Comparison of ENCODE assay signal across 8 cellular contexts in genomic region chr19:55625004-55625326, GRCh38. TPM values are rescaled to one million over a fixed set of nuclear protein-coding genes. Genes with fewer than 3 reads are reported as not detected.
DNase-seq lines count a peak whose midpoint lies in the region; ATAC-seq, FAIRE-seq and TF ChIP-seq lines count a peak whose summit lies in the region.

No MANE protein-coding gene starts in this region.

- in situ Hi-C loops in GM12878 (cut with MboI) = loop anchor here (5.0 kb wide), 1 partner anchor 483 kb away; no protein-coding TSS in a partner anchor

- no peaks in the 10 kb centered on the region for H4K20me1 ChIP-seq in GM12878 (ENCODE audit: control insufficient read depth, insufficient read depth)

- TF ChIP-seq RAD21 in GM12878 (IDR thresholded peaks at IDR 0.05; ENCODE audit: insufficient read depth, low read depth, low read length) = no peak

- no peaks in the 10 kb centered on the region; the same call in 2 of the 3 replicates for H3K9me3 ChIP-seq in GM12878 (replicated peaks; ENCODE audit: control insufficient read depth, insufficient read depth, low read length)
- no peaks in the 10 kb centered on the region for H3K9me3 ChIP-seq in lung (ENCODE audit: control insufficient read depth in 2 of 2, insufficient read depth in 1 of 2, low read length in 1 of 2)
- no peaks in the 10 kb centered on the region for H3K9me3 ChIP-seq in upper lobe of left lung

- H3K27ac ChIP-seq in GM12878 (ENCODE audit: control insufficient read depth, insufficient read depth) (no peak overlapping the region), lung (ENCODE audit: low read depth in 1 of 2, low read length in 1 of 2) (peak overlapping the region in 1 of 2 donors; percentile 45), upper lobe of left lung (peak overlapping the region in 3 of 4 donors; percentile 96 to 98 (median 97))

- peak overlapping the region; percentile 94 for H3K4me2 ChIP-seq in GM12878 (ENCODE audit: control insufficient read depth, insufficient read depth)

- ATAC-seq in GM12878 (no peak), lung (ENCODE audit: insufficient read depth, low FRiP score) (no peak), upper lobe of left lung (ENCODE audit: low FRiP score in 2 of 2) (no peak), GM18861 (IDR thresholded peaks at IDR 0.05; ENCODE audit: unreplicated experiment) (no peak)

- POLR2A ChIA-PET in GM12878 (lab: Charles Lee) = interaction anchor here (0.6 to 2.8 kb wide), 13 partner anchors 8 to 724 kb away, joined by 3 to 21 read pairs (median 4); partner anchors contain the start of genes FIZ1, KMT5C, U2AF2 and UBE2S

- SMC1A ChIA-PET in GM12878 (lab: Charles Lee; ENCODE audit: uncharacterized antibody, unreplicated experiment) = interaction anchor here (1.0 to 2.0 kb wide), 3 partner anchors 19 to 158 kb away, joined by 3 to 8 read pairs (median 5); partner anchors contain the start of genes U2AF2 and ZNF865

- no peaks in the 10 kb centered on the region for H3K79me2 ChIP-seq in GM12878 (ENCODE audit: control insufficient read depth, insufficient read depth, low read length)

- no TSS peak for BruUV-seq in GM12878 (replicated peaks; lab: Mats Ljungman, UMichigan)

- CTCF ChIA-PET in GM12878 (lab: Yijun Ruan, JAX) = interaction anchor here (0.6 to 7.9 kb wide), 11 partner anchors 9 to 1053 kb away, joined by 3 to 76 read pairs (median 7); partner anchors contain the start of genes FIZ1, U2AF2 and ZNF865

- H3K9me3 Mint-ChIP-seq in activated naive CD4-positive, alpha-beta T cell treated with anti-CD3 and anti-CD28 coated beads, Interleukin-2, amount 50 U/mL, for 24 hours = no peaks in the 10 kb centered on the region

- no peak for TF ChIP-seq POLR2A in GM12878 (IDR thresholded peaks at IDR 0.05; ENCODE audit: low read depth, low read length)
- no peak for TF ChIP-seq POLR2A in upper lobe of left lung (IDR thresholded peaks at IDR 0.05)

- H3K27me3 Mint-ChIP-seq in activated naive CD4-positive, alpha-beta T cell treated with anti-CD3 and anti-CD28 coated beads, Interleukin-2, amount 50 U/mL, for 24 hours = no peaks in the 10 kb centered on the region

- H3K27me3 ChIP-seq in GM12878 (replicated peaks in 1 of 2; ENCODE audit: control insufficient read depth in 2 of 2, insufficient read depth in 2 of 2, low read length in 1 of 2) (no peaks in the 10 kb centered on the region), lung (ENCODE audit: control insufficient read depth, insufficient read depth) (no peaks in the 10 kb centered on the region), upper lobe of left lung (no peaks in the 10 kb centered on the region)

- H3K4me1 Mint-ChIP-seq in activated naive CD4-positive, alpha-beta T cell treated with anti-CD3 and anti-CD28 coated beads, Interleukin-2, amount 50 U/mL, for 24 hours = peaks cover 46% of the 10 kb centered on the region

- H3K4me3 Mint-ChIP-seq in activated naive CD4-positive, alpha-beta T cell treated with anti-CD3 and anti-CD28 coated beads, Interleukin-2, amount 50 U/mL, for 24 hours = peak overlapping the region; percentile 89

- H3K9ac ChIP-seq in GM12878 (ENCODE audit: control insufficient read depth, insufficient read depth, low read length) = no peak overlapping the region

- no peak for FAIRE-seq in GM12878 (lab: Jason Lieb, UNC)

- no peak for TF ChIP-seq EP300 in GM12878 (IDR thresholded peaks at IDR 0.05; ENCODE audit: borderline replicate concordance in 1 of 2, control insufficient read depth in 1 of 2, low read depth in 2 of 2, low read length in 2 of 2)
- TF ChIP-seq EP300 in upper lobe of left lung (IDR thresholded peaks at IDR 0.05) = no peak

- TF ChIP-seq CTCF in GM12878 (IDR thresholded peaks at IDR 0.05 in 2 of 3, conservative IDR thresholded peaks at IDR 0.05 in 1 of 3; ENCODE audit: control insufficient read depth in 2 of 3, extremely low read depth in 1 of 3, insufficient read depth in 1 of 3, low read depth in 3 of 3, low read length in 3 of 3) (no peak), lung (IDR thresholded peaks at IDR 0.05; ENCODE audit: control extremely low read depth, extremely low read depth) (no peak), upper lobe of left lung (IDR thresholded peaks at IDR 0.05) (no peak)

- RAD21 ChIA-PET in GM12878 (lab: Charles Lee; ENCODE audit: unreplicated experiment) = interaction anchor here (0.7 to 2.9 kb wide), 8 partner anchors 9 to 286 kb away, joined by 3 to 29 read pairs (median 6); partner anchors contain the start of genes FIZ1, KMT5C, ZNF524 and ZNF865

- 12% methylated on average over 11 of the region's 11 CpGs for WGBS in GM12878 (ENCODE audit: insufficient coverage, insufficient replicate concordance, low lambda C conversion rate, missing lambda C conversion rate)
- 43 to 49% methylated on average over 11 of the region's 11 CpGs for WGBS in lung, 2 donors
- 44 to 48% methylated on average over 11 of the region's 11 CpGs for WGBS in upper lobe of left lung, 2 donors

- intact Hi-C loops in GM12878 (cut with micrococcal nuclease; ENCODE audit: unreplicated experiment) = no loop called here

- H2AFZ ChIP-seq in GM12878 (ENCODE audit: control insufficient read depth, low read depth, low read length) = peak overlapping the region; percentile 84

- no peaks in the 10 kb centered on the region for H3K36me3 ChIP-seq in GM12878 (ENCODE audit: control insufficient read depth in 2 of 2, insufficient read depth in 2 of 2, low read length in 1 of 2)
- H3K36me3 ChIP-seq in lung (ENCODE audit: control insufficient read depth in 2 of 2, insufficient read depth in 2 of 2, low read length in 2 of 2) = peaks cover 3 to 19% of the 10 kb centered on the region in 2 donors
- peaks cover 0 to 19% (median 7%) of the 10 kb centered on the region in 4 donors for H3K36me3 ChIP-seq in upper lobe of left lung

- H3K4me3 ChIP-seq in GM12878 (peak overlapping the region; percentile 72; the same call in 1 of the 2 replicates), lung (peak overlapping the region; percentile 44), upper lobe of left lung (peak overlapping the region in 3 of 4 donors; percentile 47 to 58 (median 54))

- H3K27ac Mint-ChIP-seq in activated naive CD4-positive, alpha-beta T cell treated with anti-CD3 and anti-CD28 coated beads, Interleukin-2, amount 50 U/mL, for 24 hours = peak overlapping the region; percentile 98

- H3K4me1 ChIP-seq in GM12878 (ENCODE audit: control insufficient read depth, insufficient read depth, low read length) (peaks cover 9% of the 10 kb centered on the region; the same call in 1 of the 2 replicates), lung (ENCODE audit: control insufficient read depth in 2 of 2, insufficient read depth in 2 of 2, low read length in 2 of 2) (peaks cover 3 to 5% of the 10 kb centered on the region in 2 donors), upper lobe of left lung (peaks cover 13 to 31% (median 19%) of the 10 kb centered on the region in 4 donors)

- peaks cover 2% of the 10 kb centered on the region for H3K36me3 Mint-ChIP-seq in activated naive CD4-positive, alpha-beta T cell treated with anti-CD3 and anti-CD28 coated beads, Interleukin-2, amount 50 U/mL, for 24 hours

- DNase-seq in activated naive CD4-positive, alpha-beta T cell treated with Interleukin-2 at 50 U/mL for 16 hours = no peak
- DNase-seq in GM12878 (ENCODE audit: low read depth, low spot score) (no peak), lung (ENCODE audit: low spot score) (no peak), upper lobe of left lung (no peak), NCI-H187 (lab: John Stamatoyannopoulos, UW) (no peak), AG08395 (ENCODE audit: low spot score) (no peak)

RNA-seq across cellular contexts. Expression of gene ZNF784, which starts 0.6 kb away (rescaled TPM):
- 3.6 and 5.3 TPM in 2 replicates for total RNA-seq in GM12878 (2013; cell fraction: nucleolus; rRNA removed)
- 2.8 and 3.5 TPM in 2 replicates for total RNA-seq in GM12878 (2014; rRNA removed)
- 1.8 and 2.2 TPM in 2 replicates for total RNA-seq in GM12878 (2014; rRNA removed; fragmentation: Illumina TruSeq; extraction: Trizol)
- total RNA-seq in GM12878 (2021) = 5.2 and 5.3 TPM in 2 replicates
- polyA plus RNA-seq in GM12878 (2011; ENCODE audit: low read depth) = 3.2 TPM
- 0.68 and 1.2 TPM in 2 replicates for polyA plus RNA-seq in GM12878 (2011; rRNA removed)
- polyA plus RNA-seq in GM12878 (2011; cell fraction: cytosol; rRNA removed) = 1.2 and 1.4 TPM in 2 replicates
- 7.1 and 7.5 TPM in 2 replicates for polyA plus RNA-seq in GM12878 (2011; cell fraction: nucleus; rRNA removed)
- 4.8 and 6.3 TPM in 2 replicates for polyA plus RNA-seq in GM12878 (2012)
- polyA plus RNA-seq in GM12878 (2014; fragmentation: Illumina TruSeq; extraction: Trizol) = 2.8 and 3.1 TPM in 2 replicates
- polyA plus RNA-seq in GM12878 (2014; fragmentation: Nextera tagmentation; extraction: Ambion mirVana) = under 1 TPM; 0.10 to 0.97 TPM
- polyA plus RNA-seq in GM12878 (2014; rRNA removed) = 3.5 and 4.4 TPM in 2 replicates
- 1 to 10 TPM; 1.1 to 1.4 TPM for polyA plus RNA-seq in GM12878 (2016; fragmentation: Nextera tagmentation; extraction: Ambion mirVana)
- polyA minus RNA-seq in GM12878 (2011; rRNA and poly(A)+ RNA removed) = 1.0 and 1.4 TPM in 2 replicates
- polyA minus RNA-seq in GM12878 (2011; cell fraction: cytosol; rRNA and poly(A)+ RNA removed) = 0.80 and 1.1 TPM in 2 replicates
- polyA minus RNA-seq in GM12878 (2011; cell fraction: nucleus; rRNA and poly(A)+ RNA removed) = 1.1 and 1.9 TPM in 2 replicates
- total RNA-seq in lung = 1 to 10 TPM; 6.3 to 9.4 TPM
- 1 to 10 TPM; 6.5 to 7.2 TPM for polyA plus RNA-seq in lung
- 10 to 100 TPM in 2 of 6 donors, 1 to 10 TPM in 4; 6.8 to 14.7 (median 8.6) TPM for total RNA-seq in upper lobe of left lung

RNA-seq across cellular contexts. Expression of gene ZNF580, which starts 15.8 kb away (rescaled TPM):
- 16.2 and 23.0 TPM in 2 replicates for total RNA-seq in GM12878 (2013; cell fraction: nucleolus; rRNA removed)
- total RNA-seq in GM12878 (2014; rRNA removed) = 9.4 and 12.2 TPM in 2 replicates
- total RNA-seq in GM12878 (2014; rRNA removed; fragmentation: Illumina TruSeq; extraction: Trizol) = 4.7 and 5.7 TPM in 2 replicates
- total RNA-seq in GM12878 (2021) = 31.8 and 34.2 TPM in 2 replicates
- polyA plus RNA-seq in GM12878 (2011; ENCODE audit: low read depth) = 12.4 TPM
- 5.5 and 7.9 TPM in 2 replicates for polyA plus RNA-seq in GM12878 (2011; rRNA removed)
- polyA plus RNA-seq in GM12878 (2011; cell fraction: cytosol; rRNA removed) = 9.7 and 13.8 TPM in 2 replicates
- polyA plus RNA-seq in GM12878 (2011; cell fraction: nucleus; rRNA removed) = 50.7 and 83.1 TPM in 2 replicates
- 33.1 and 35.3 TPM in 2 replicates for polyA plus RNA-seq in GM12878 (2012)
- polyA plus RNA-seq in GM12878 (2014; fragmentation: Illumina TruSeq; extraction: Trizol) = 5.3 and 7.4 TPM in 2 replicates
- 1 to 10 TPM; 2.3 to 7.4 TPM for polyA plus RNA-seq in GM12878 (2014; fragmentation: Nextera tagmentation; extraction: Ambion mirVana)
- polyA plus RNA-seq in GM12878 (2014; rRNA removed) = 27.1 and 30.2 TPM in 2 replicates
- 10 to 100 TPM; 24.7 to 25.3 TPM for polyA plus RNA-seq in GM12878 (2016; fragmentation: Nextera tagmentation; extraction: Ambion mirVana)
- 3.4 and 7.0 TPM in 2 replicates for polyA minus RNA-seq in GM12878 (2011; rRNA and poly(A)+ RNA removed)
- 5.5 and 8.0 TPM in 2 replicates for polyA minus RNA-seq in GM12878 (2011; cell fraction: cytosol; rRNA and poly(A)+ RNA removed)
- 8.2 and 17.3 TPM in 2 replicates for polyA minus RNA-seq in GM12878 (2011; cell fraction: nucleus; rRNA and poly(A)+ RNA removed)
- 10 to 100 TPM; 11.1 to 41.3 TPM for total RNA-seq in lung
- polyA plus RNA-seq in lung = 10 to 100 TPM; 22.3 to 39.3 TPM
- total RNA-seq in upper lobe of left lung = 10 to 100 TPM; 28.1 to 84.1 (median 38.0) TPM

RNA-seq across cellular contexts. Expression of gene ZNF581, which starts 18.5 kb away (rescaled TPM):
- total RNA-seq in GM12878 (2013; cell fraction: nucleolus; rRNA removed) = 5.3 and 7.2 TPM in 2 replicates
- total RNA-seq in GM12878 (2014; rRNA removed) (22.1 and 25.4 TPM in 2 replicates), GM12878 (2014; rRNA removed; fragmentation: Illumina TruSeq; extraction: Trizol) (14.0 and 14.1 TPM in 2 replicates), GM12878 (2021) (44.9 and 45.4 TPM in 2 replicates), lung (10 to 100 TPM; 15.7 to 18.1 TPM), upper lobe of left lung (10 to 100 TPM; 15.6 to 38.8 (median 21.9) TPM)
- polyA plus RNA-seq in GM12878 (2011; ENCODE audit: low read depth) = 31.2 TPM
- polyA plus RNA-seq in GM12878 (2011; rRNA removed) (13.5 and 19.1 TPM in 2 replicates), GM12878 (2014; fragmentation: Illumina TruSeq; extraction: Trizol) (7.8 and 13.2 TPM in 2 replicates), GM12878 (2014; fragmentation: Nextera tagmentation; extraction: Ambion mirVana) (10 to 100 TPM in 1 of 2 experiments, 1 to 10 TPM in 1; 4.7 to 18.1 TPM), GM12878 (2014; rRNA removed) (39.6 and 45.3 TPM in 2 replicates), GM12878 (2016; fragmentation: Nextera tagmentation; extraction: Ambion mirVana) (10 to 100 TPM; 29.1 to 37.0 TPM), lung (10 to 100 TPM; 15.0 to 15.5 TPM)
- 27.8 and 34.4 TPM in 2 replicates for polyA plus RNA-seq in GM12878 (2011; cell fraction: cytosol; rRNA removed)
- polyA plus RNA-seq in GM12878 (2011; cell fraction: nucleus; rRNA removed) = 21.8 and 24.9 TPM in 2 replicates
- polyA plus RNA-seq in GM12878 (2012) = 43.7 and 58.1 TPM in 2 replicates
- polyA minus RNA-seq in GM12878 (2011; rRNA and poly(A)+ RNA removed) = 15.2 and 28.9 TPM in 2 replicates
- 11.5 and 15.8 TPM in 2 replicates for polyA minus RNA-seq in GM12878 (2011; cell fraction: cytosol; rRNA and poly(A)+ RNA removed)
- 6.0 and 9.0 TPM in 2 replicates for polyA minus RNA-seq in GM12878 (2011; cell fraction: nucleus; rRNA and poly(A)+ RNA removed)

RNA-seq across cellular contexts. Expression of gene ZNF865, which starts 19.5 kb away (rescaled TPM):
- 9.9 and 10.4 TPM in 2 replicates for total RNA-seq in GM12878 (2013; cell fraction: nucleolus; rRNA removed)
- 0.96 and 1.1 TPM in 2 replicates for total RNA-seq in GM12878 (2014; rRNA removed)
- 0.78 and 0.85 TPM in 2 replicates for total RNA-seq in GM12878 (2014; rRNA removed; fragmentation: Illumina TruSeq; extraction: Trizol)
- total RNA-seq in GM12878 (2021) = 17.8 and 18.3 TPM in 2 replicates
- 0.83 TPM for polyA plus RNA-seq in GM12878 (2011; ENCODE audit: low read depth)
- polyA plus RNA-seq in GM12878 (2011; rRNA removed) = 0.49 and 1.5 TPM in 2 replicates
- polyA plus RNA-seq in GM12878 (2011; cell fraction: cytosol; rRNA removed) = 2.0 and 3.3 TPM in 2 replicates
- 7.5 and 10.9 TPM in 2 replicates for polyA plus RNA-seq in GM12878 (2011; cell fraction: nucleus; rRNA removed)
- 6.5 and 7.1 TPM in 2 replicates for polyA plus RNA-seq in GM12878 (2012)
- polyA plus RNA-seq in GM12878 (2014; fragmentation: Illumina TruSeq; extraction: Trizol) = 0.24 and 1.2 TPM in 2 replicates
- under 1 TPM; 0.02 to 0.05 TPM for polyA plus RNA-seq in GM12878 (2014; fragmentation: Nextera tagmentation; extraction: Ambion mirVana)
- polyA plus RNA-seq in GM12878 (2014; rRNA removed) = 7.6 and 9.8 TPM in 2 replicates
- under 1 TPM; 0.13 to 0.37 TPM for polyA plus RNA-seq in GM12878 (2016; fragmentation: Nextera tagmentation; extraction: Ambion mirVana)
- 0.51 and 1.1 TPM in 2 replicates for polyA minus RNA-seq in GM12878 (2011; rRNA and poly(A)+ RNA removed)
- polyA minus RNA-seq in GM12878 (2011; cell fraction: cytosol; rRNA and poly(A)+ RNA removed) = 2.9 and 4.3 TPM in 2 replicates
- polyA minus RNA-seq in GM12878 (2011; cell fraction: nucleus; rRNA and poly(A)+ RNA removed) = 1.6 and 3.6 TPM in 2 replicates
- total RNA-seq in lung = 10 to 100 TPM in 1 of 2 donors, 1 to 10 TPM in 1; 5.1 to 19.3 TPM
- polyA plus RNA-seq in lung = 10 to 100 TPM in 1 of 2 donors, 1 to 10 TPM in 1; 8.4 to 11.7 TPM
- total RNA-seq in upper lobe of left lung = 10 to 100 TPM in 4 of 6 donors, 1 to 10 TPM in 2; 7.7 to 39.8 (median 20.6) TPM

RNA-seq across cellular contexts. Expression of gene CCDC106, which starts 23.0 kb away (rescaled TPM):
- total RNA-seq in GM12878 (2013; cell fraction: nucleolus; rRNA removed) = 8.3 and 8.6 TPM in 2 replicates
- 19.2 and 22.5 TPM in 2 replicates for total RNA-seq in GM12878 (2014; rRNA removed)
- 11.9 and 12.7 TPM in 2 replicates for total RNA-seq in GM12878 (2014; rRNA removed; fragmentation: Illumina TruSeq; extraction: Trizol)
- total RNA-seq in GM12878 (2021) = 33.1 and 34.2 TPM in 2 replicates
- 5.6 TPM for polyA plus RNA-seq in GM12878 (2011; ENCODE audit: low read depth)
- polyA plus RNA-seq in GM12878 (2011; rRNA removed) = 7.8 and 16.4 TPM in 2 replicates
- 17.5 and 27.2 TPM in 2 replicates for polyA plus RNA-seq in GM12878 (2011; cell fraction: cytosol; rRNA removed)
- polyA plus RNA-seq in GM12878 (2011; cell fraction: nucleus; rRNA removed) = 38.1 and 48.1 TPM in 2 replicates
- 27.7 and 32.6 TPM in 2 replicates for polyA plus RNA-seq in GM12878 (2012)
- 7.7 and 19.2 TPM in 2 replicates for polyA plus RNA-seq in GM12878 (2014; fragmentation: Illumina TruSeq; extraction: Trizol)
- under 1 TPM; 0.04 to 0.14 TPM for polyA plus RNA-seq in GM12878 (2014; fragmentation: Nextera tagmentation; extraction: Ambion mirVana)
- polyA plus RNA-seq in GM12878 (2014; rRNA removed) = 35.9 and 39.9 TPM in 2 replicates
- 10 to 100 TPM; 20.4 to 25.7 TPM for polyA plus RNA-seq in GM12878 (2016; fragmentation: Nextera tagmentation; extraction: Ambion mirVana)
- 3.4 and 7.2 TPM in 2 replicates for polyA minus RNA-seq in GM12878 (2011; rRNA and poly(A)+ RNA removed)
- polyA minus RNA-seq in GM12878 (2011; cell fraction: cytosol; rRNA and poly(A)+ RNA removed) = 5.5 and 7.0 TPM in 2 replicates
- polyA minus RNA-seq in GM12878 (2011; cell fraction: nucleus; rRNA and poly(A)+ RNA removed) = 6.4 and 14.4 TPM in 2 replicates
- total RNA-seq in lung = 10 to 100 TPM; 11.9 to 16.8 TPM
- polyA plus RNA-seq in lung = 10 to 100 TPM in 1 of 2 donors, 1 to 10 TPM in 1; 8.3 to 25.9 TPM
- 10 to 100 TPM; 15.3 to 44.0 (median 17.1) TPM for total RNA-seq in upper lobe of left lung
